8 cellular contexts compared by ENCODE assay signal in the genomic region with DNA sequence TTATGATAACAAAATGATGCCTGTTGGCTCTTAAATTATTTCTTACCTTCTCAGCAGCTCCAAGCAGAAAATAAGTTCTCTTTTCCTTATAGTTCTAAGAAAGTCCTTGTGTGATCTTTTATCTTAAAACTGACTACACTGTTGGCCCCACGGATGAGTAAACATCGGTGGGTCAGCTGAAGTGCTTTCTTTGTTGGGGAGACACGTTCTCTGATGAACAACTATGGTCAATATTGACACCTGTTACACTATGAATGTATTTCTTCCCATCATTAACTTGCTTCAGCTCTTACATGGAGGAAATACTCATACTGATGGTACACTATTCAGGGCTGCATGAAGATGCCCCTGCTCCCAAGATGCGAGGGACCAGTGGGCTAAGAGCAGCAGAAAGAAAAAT.
"Had no signal": no experiment of that assay in that cellular context is flagged by ENCODE, and none has a peak within 500 bp of the region (broad histone marks: within the 10 kb centered on the region; RNA-seq: fewer than 3 reads in every experiment).

No MANE protein-coding gene starts in this region.

- H3K9ac ChIP-seq: KMS-11 had no signal

- ATAC-seq: GM23338 had no signal

- DNase-seq: H9, HCEC 1CT, KBM-7 had no signal

- H3K4me2 ChIP-seq: GM23338, KMS-11 had no signal

- H3K4me3 ChIP-seq: GM23338 had no signal

- H3K27ac ChIP-seq: KMS-11 had no signal

- H2AFZ ChIP-seq: GM23338 had no signal

- FAIRE-seq: H1, H54, HTR-8/SVneo had no signal
